ENCODE assay signal across 8 cellular contexts in genomic region chr6:158026054-158026900, GRCh38. TPM values are rescaled to one million over a fixed set of nuclear protein-coding genes. Genes with fewer than 3 reads are reported as not detected.
A peak's percentile ranks its signal among the peaks of the same experiment; 100 is the strongest.
DNase-seq lines count a peak whose midpoint lies in the region; ATAC-seq and TF ChIP-seq lines count a peak whose summit lies in the region.

No MANE protein-coding gene starts in this region.

- WGBS in trophoblast cell (ENCODE audit: extremely low coverage, insufficient coverage, insufficient read length), result no CpG with 5 or more reads among the region's 21 CpGs
- WGBS in transverse colon (ENCODE audit: low coverage in 1 of 2), 2 donors, result 30 to 50% methylated on average over 1 to 19 of the region's 21 CpGs

- peak overlapping the region; percentile 58 for H3K18ac ChIP-seq in trophoblast cell (ENCODE audit: low read length)

- H2BK12ac ChIP-seq in trophoblast cell (ENCODE audit: low read length), result peak overlapping the region; percentile 69

- peaks cover 34% of the 10 kb centered on the region for H3K36me3 Mint-ChIP-seq in Caco-2 (ENCODE audit: insufficient read depth, unreplicated experiment)
- H3K36me3 Mint-ChIP-seq in activated T-helper 2 cell treated with anti-CD3 and anti-CD28 coated beads, Interferon-gamma antibody, Interleukin-2, Interleukin-4, amounts not matched to agents 10 μg/mL and 5 μg/mL and 100 μg/mL, durations not matched to agents 14 hours and 24 hours and 36 hours (ENCODE audit: low read depth), result peaks cover 15% of the 10 kb centered on the region

- no TSS peak for BruUV-seq in Caco-2 (replicated peaks; lab: Mats Ljungman, UMichigan)

- H2AK5ac ChIP-seq in trophoblast cell (ENCODE audit: low read length), result peak overlapping the region; percentile 75

- H4K12ac ChIP-seq in trophoblast cell (ENCODE audit: low read depth, low read length), result no peak overlapping the region

- H3K23ac ChIP-seq in trophoblast cell (ENCODE audit: low read length), result no peak overlapping the region

- CTCF ChIA-PET in Caco-2 (lab: Charles Lee), result no interaction called here

- H3K9me3 ChIP-seq in Caco-2 (no peaks in the 10 kb centered on the region), trophoblast cell (ENCODE audit: insufficient read depth, low read depth, low read length) (no peaks in the 10 kb centered on the region), transverse colon (no peaks in the 10 kb centered on the region)

- peak overlapping the region; percentile 57 for H4K91ac ChIP-seq in trophoblast cell (ENCODE audit: low read depth, low read length)

- no peak for TF ChIP-seq POLR2A in transverse colon (IDR thresholded peaks at IDR 0.05)

- no peak for TF ChIP-seq EP300 in transverse colon (IDR thresholded peaks at IDR 0.05; ENCODE audit: low read depth)

- H3K79me2 ChIP-seq in trophoblast cell (ENCODE audit: control insufficient read depth, insufficient read depth, low read length, poor library complexity), result peaks cover 4% of the 10 kb centered on the region

- H3K36me3 ChIP-seq in Caco-2 (ENCODE audit: control insufficient read depth, insufficient read depth, low read length) (peaks cover 1% of the 10 kb centered on the region), trophoblast cell (ENCODE audit: control insufficient read depth in 1 of 2, insufficient read depth in 2 of 2, low read length in 2 of 2) (peaks cover 3 to 12% of the 10 kb centered on the region in 2 experiments), transverse colon (no peaks in the 10 kb centered on the region)

- no peak overlapping the region for H2AFZ ChIP-seq in trophoblast cell (ENCODE audit: insufficient read depth, low read length, poor library complexity)

- H3K27ac ChIP-seq in trophoblast cell (ENCODE audit: low read depth, low read length) (peak overlapping the region; percentile 24), transverse colon (peak overlapping the region; percentile 59 to 73 (median 70))

- ATAC-seq in GM21381 (IDR thresholded peaks at IDR 0.05; ENCODE audit: unreplicated experiment), result peak; percentile 77

- in situ Hi-C loops in transverse colon (cut with MboI; ENCODE audit: low pct_ligation_motif_present in 1 of 4, low pct_unique_long_range_greater_than_20kb in 1 of 4, low sequenced_read_pairs in 3 of 4), result no loop called here

- peak overlapping the region; percentile 37 for H4K8ac ChIP-seq in trophoblast cell (ENCODE audit: low read depth, low read length)

- H3K27ac Mint-ChIP-seq in Caco-2 (ENCODE audit: unreplicated experiment), result peak overlapping the region; percentile 84
- H3K27ac Mint-ChIP-seq in activated T-helper 2 cell treated with anti-CD3 and anti-CD28 coated beads, Interferon-gamma antibody, Interleukin-2, Interleukin-4, amounts not matched to agents 10 μg/mL and 5 μg/mL and 100 μg/mL, durations not matched to agents 14 hours and 24 hours and 36 hours, result peak overlapping the region; percentile 99

- H3K27me3 ChIP-seq in Caco-2 (replicated peaks; ENCODE audit: control insufficient read depth, insufficient read depth, low read length), result no peaks in the 10 kb centered on the region
- no peaks in the 10 kb centered on the region for H3K27me3 ChIP-seq in trophoblast cell (ENCODE audit: insufficient read depth, low read length)
- no peaks in the 10 kb centered on the region for H3K27me3 ChIP-seq in transverse colon

- peak overlapping the region; percentile 47 for H2BK120ac ChIP-seq in trophoblast cell (ENCODE audit: insufficient read depth, low read length, poor library complexity)

- H3K4me1 ChIP-seq in Caco-2 (peaks cover 10% of the 10 kb centered on the region), trophoblast cell (ENCODE audit: control insufficient read depth in 1 of 2, insufficient read depth in 2 of 2, low read length in 2 of 2) (peaks cover 15 to 19% of the 10 kb centered on the region in 2 experiments), transverse colon (peaks cover 15 to 32% (median 18%) of the 10 kb centered on the region in 4 donors)

- H3K27me3 Mint-ChIP-seq in Caco-2 (ENCODE audit: insufficient read depth, unreplicated experiment), result no peaks in the 10 kb centered on the region
- no peaks in the 10 kb centered on the region for H3K27me3 Mint-ChIP-seq in activated T-helper 2 cell treated with anti-CD3 and anti-CD28 coated beads, Interferon-gamma antibody, Interleukin-2, Interleukin-4, amounts not matched to agents 10 μg/mL and 5 μg/mL and 100 μg/mL, durations not matched to agents 14 hours and 24 hours and 36 hours (ENCODE audit: low read depth)

- peak overlapping the region; percentile 85 for H3K4ac ChIP-seq in trophoblast cell (ENCODE audit: low read depth, low read length)

- H3K4me1 Mint-ChIP-seq in Caco-2 (ENCODE audit: low read depth, unreplicated experiment), result peaks cover 17% of the 10 kb centered on the region
- peaks cover 28% of the 10 kb centered on the region for H3K4me1 Mint-ChIP-seq in activated T-helper 2 cell treated with anti-CD3 and anti-CD28 coated beads, Interferon-gamma antibody, Interleukin-2, Interleukin-4, amounts not matched to agents 10 μg/mL and 5 μg/mL and 100 μg/mL, durations not matched to agents 14 hours and 24 hours and 36 hours (ENCODE audit: low read depth)

- POLR2A ChIA-PET in Caco-2 (lab: Charles Lee), result interaction anchor here (0.5 kb wide), 1 partner anchor 32 kb away, joined by 12 read pairs; no protein-coding TSS in a partner anchor

- no peak overlapping the region for H3K9ac ChIP-seq in trophoblast cell (ENCODE audit: low read length)

- H3K4me2 ChIP-seq in trophoblast cell (ENCODE audit: low read length), result no peak overlapping the region

- peak overlapping the region; percentile 22 for H2BK5ac ChIP-seq in trophoblast cell (ENCODE audit: low read depth, low read length, poor library complexity)

- H3K14ac ChIP-seq in trophoblast cell (ENCODE audit: low read length), result peak overlapping the region; percentile 29

- no peak for TF ChIP-seq CTCF in Caco-2 (IDR thresholded peaks at IDR 0.05; ENCODE audit: insufficient read depth in 1 of 2, low read depth in 1 of 2, low read length in 1 of 2, severe bottlenecking in 1 of 2, unreplicated experiment in 1 of 2)
- peak; percentile 34 to 51 (median 37) for TF ChIP-seq CTCF in transverse colon (IDR thresholded peaks at IDR 0.05)

- intact Hi-C loops in Caco-2 (cut with micrococcal nuclease; ENCODE audit: unreplicated experiment) (no loop called here), transverse colon (cut with DNase I; ENCODE audit: low total_unique reads) (no loop called here)
- intact Hi-C loops in activated T-helper 2 cell treated with anti-CD3 and anti-CD28 coated beads, Interferon-gamma antibody, Interleukin-2, Interleukin-4, amounts not matched to agents 10 μg/mL and 5 μg/mL and 100 μg/mL, durations not matched to agents 14 hours and 24 hours and 36 hours (cut with micrococcal nuclease), result loop anchor here (1.0 to 2.0 kb wide), 4 partner anchors 17 to 202 kb away; no protein-coding TSS in a partner anchor

- peaks cover 15% of the 10 kb centered on the region for H3K79me1 ChIP-seq in trophoblast cell (ENCODE audit: low read length)

- H3K4me3 ChIP-seq in Caco-2 (ENCODE audit: low read depth, low read length), result no peak overlapping the region
- no peak overlapping the region for H3K4me3 ChIP-seq in trophoblast cell (ENCODE audit: low read depth, low read length)
- peak overlapping the region in 1 of 4 donors; percentile 6 for H3K4me3 ChIP-seq in transverse colon

- no peaks in the 10 kb centered on the region for H3K9me3 Mint-ChIP-seq in Caco-2 (ENCODE audit: unreplicated experiment)
- H3K9me3 Mint-ChIP-seq in activated T-helper 2 cell treated with anti-CD3 and anti-CD28 coated beads, Interferon-gamma antibody, Interleukin-2, Interleukin-4, amounts not matched to agents 10 μg/mL and 5 μg/mL and 100 μg/mL, durations not matched to agents 14 hours and 24 hours and 36 hours, result no peaks in the 10 kb centered on the region

- no peak overlapping the region for H3K4me3 Mint-ChIP-seq in Caco-2 (ENCODE audit: unreplicated experiment)
- H3K4me3 Mint-ChIP-seq in activated T-helper 2 cell treated with anti-CD3 and anti-CD28 coated beads, Interferon-gamma antibody, Interleukin-2, Interleukin-4, amounts not matched to agents 10 μg/mL and 5 μg/mL and 100 μg/mL, durations not matched to agents 14 hours and 24 hours and 36 hours (ENCODE audit: low read depth), result peak overlapping the region; percentile 74

- DNase-seq in Caco-2, result no peak
- peak; percentile 52 for DNase-seq in HT-29 (ENCODE audit: low spot score)
- DNase-seq in RKO (ENCODE audit: low spot score), result peak; percentile 61
- DNase-seq in activated T-helper 2 cell treated with anti-CD3 and anti-CD28 coated beads, Interferon-gamma antibody, Interleukin-2, Interleukin-4, amounts not matched to agents 10 μg/mL and 5 μg/mL and 100 μg/mL, durations not matched to agents 14 hours and 24 hours and 36 hours (ENCODE audit: low spot score), result peak; percentile 71
- DNase-seq in fibroblast of the conjunctiva (ENCODE audit: low read depth), result peak; percentile 82
- DNase-seq in trophoblast cell, result peak; percentile 48 to 52
- peak; percentile 78 for DNase-seq in transverse colon

RNA-seq across cellular contexts. Expression of gene SYNJ2, which starts 44.6 kb away (rescaled TPM):
- total RNA-seq in Caco-2 (2022) (45.0 and 47.9 TPM in 2 replicates), transverse colon (10 to 100 TPM; 27.8 to 42.6 (median 31.8) TPM)
- 26.9 and 27.5 TPM in 2 replicates for total RNA-seq in HT-29 (2014; rRNA removed; shearing (Covaris generic))
- 21.5 and 23.6 TPM in 2 replicates for total RNA-seq in activated T-helper 2 cell treated with anti-CD3 and anti-CD28 coated beads, Interferon-gamma antibody, Interleukin-2, Interleukin-4, amounts not matched to agents 10 μg/mL and 5 μg/mL and 100 μg/mL, durations not matched to agents 14 hours and 24 hours and 36 hours
- polyA plus RNA-seq in trophoblast cell (2013), result 22.0 and 25.0 TPM in 2 replicates

Comparison
In these comparisons a context has a peak if more than half of its experiments do, and no peak if none do; other contexts are left out.
1. DNase-seq: peak in HT-29 (single experiment), RKO (single experiment), activated T-helper 2 cell treated with anti-CD3 and anti-CD28 coated beads, Interferon-gamma antibody, Interleukin-2, Interleukin-4, amounts not matched to agents 10 μg/mL and 5 μg/mL and 100 μg/mL, durations not matched to agents 14 hours and 24 hours and 36 hours (single experiment), fibroblast of the conjunctiva (single experiment), trophoblast cell (2 of 2) and transverse colon (single experiment); none in Caco-2 (0 of 2).
2. CTCF ChIP-seq: peak in transverse colon (5 of 5); none in Caco-2 (0 of 2).